In the genomic region with DNA sequence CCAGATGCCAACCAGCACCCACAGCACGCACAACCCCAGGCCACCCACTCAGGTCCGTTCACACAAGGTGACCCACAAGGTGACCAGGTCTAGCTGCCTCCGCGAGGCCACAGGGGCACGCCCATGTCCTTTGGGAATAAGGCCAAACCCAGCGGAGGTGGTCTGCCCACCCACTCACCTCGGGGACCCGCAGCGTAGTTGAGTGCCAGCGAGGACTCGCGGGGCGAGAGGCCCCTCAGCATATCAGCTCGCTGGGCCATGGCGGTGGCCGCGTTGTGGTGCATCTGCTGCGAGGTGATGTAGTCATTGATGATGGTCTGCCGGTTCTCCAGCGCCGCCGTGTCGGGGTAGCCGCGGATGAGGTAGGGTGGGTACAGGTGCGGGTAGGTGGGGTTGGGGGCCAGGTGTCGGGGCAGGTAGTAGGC, we compare ENCODE assay signal across 24 cellular contexts. TPM values are rescaled to one million over a fixed set of nuclear protein-coding genes. Genes with fewer than 3 reads are reported as not detected.
"Had no signal": no experiment of that assay in that cellular context is flagged by ENCODE, and none has a peak within 500 bp of the region (broad histone marks: within the 10 kb centered on the region; RNA-seq: fewer than 3 reads in every experiment).

No MANE protein-coding gene starts in this region.

- H3K4me3 ChIP-seq: coronary artery, dorsolateral prefrontal cortex, esophagus muscularis mucosa, gastroesophageal sphincter, heart left ventricle, hepatocyte, left lung, lower lobe of right lung, mucosa of descending colon had no signal

- H3K27me3 ChIP-seq: dorsolateral prefrontal cortex, esophagus muscularis mucosa, foreskin keratinocyte, gastroesophageal sphincter, heart left ventricle, hepatocyte, left lung had no signal

- H3K9me3 ChIP-seq: esophagus muscularis mucosa, gastroesophageal sphincter, heart left ventricle, left lung, lower lobe of right lung, mucosa of descending colon had no signal

- ATAC-seq: foreskin keratinocyte, gastroesophageal sphincter, left cardiac atrium, left lung, left ventricle myocardium superior, lower lobe of right lung, mucosa of descending colon had no signal

- H3K79me2 ChIP-seq: hepatocyte had no signal

- DNase-seq: dermis blood vessel endothelial cell; dorsolateral prefrontal cortex; effector CD4-positive, alpha-beta T cell; effector memory CD4-positive, alpha-beta T cell; foreskin keratinocyte; heart left ventricle; hypothalamus; immature natural killer cell; islet precursor cell; left cardiac atrium; left lung; left ventricle myocardium superior; lower lobe of right lung; mesenchymal stem cell; mucosa of descending colon had no signal

- H3K4me1 ChIP-seq: foreskin keratinocyte, heart left ventricle, left lung, lower lobe of right lung had no signal

- H2AFZ ChIP-seq: hepatocyte had no signal

- FAIRE-seq: colon, endothelial cell of umbilical vein, frontal cortex had no signal

- H3K4me2 ChIP-seq: hepatocyte had no signal

- H3K27ac ChIP-seq: coronary artery, esophagus muscularis mucosa, foreskin keratinocyte, gastroesophageal sphincter, heart left ventricle, hepatocyte, left lung, lower lobe of right lung had no signal

RNA-seq across cellular contexts. Expression of a gene that starts 46.8 kb away (rescaled TPM):
- total RNA-seq: fibroblast of lung, mesenteric fat pad had no signal
- polyA plus RNA-seq: immature natural killer cell had no signal
